In genomic region chr2:144570566-144570965, GRCh38 we compare ENCODE assay signal across 14 cellular contexts. TPM values are rescaled to one million over a fixed set of nuclear protein-coding genes. Genes with fewer than 3 reads are reported as not detected.
DNase-seq lines count a peak whose midpoint lies in the region; ATAC-seq lines count a peak whose summit lies in the region.
"Had no signal": no experiment of that assay in that cellular context is flagged by ENCODE, and none has a peak within 500 bp of the region (broad histone marks: within the 10 kb centered on the region; RNA-seq: fewer than 3 reads in every experiment).

No MANE protein-coding gene starts in this region.

- ATAC-seq in activated T-cell treated with anti-CD3 and anti-CD28 coated beads, Interleukin-2, amount 50 U/mL, for 72 hours (replicated peaks in 1 of 2), result peak; percentile 77 to 90
- peak; percentile 76 for ATAC-seq in central memory CD8-positive, alpha-beta T cell (replicated peaks; ENCODE audit: extremely low read depth, poor library complexity, severe bottlenecking)
- ATAC-seq in stimulated activated effector memory CD8-positive, alpha-beta T cell treated with anti-CD3 and anti-CD28 coated beads, Interleukin-12 subunit alpha, Interleukin-12 subunit beta, amount 100 ng/mL, for 72 hours, result peak; percentile 94
- ATAC-seq in GM21528 (IDR thresholded peaks at IDR 0.05; ENCODE audit: low FRiP score, unreplicated experiment), result no peak
- ATAC-seq in GM21447 (IDR thresholded peaks at IDR 0.05; ENCODE audit: unreplicated experiment), result no peak

- H3K4me1 Mint-ChIP-seq in activated T-cell treated with anti-CD3 and anti-CD28 coated beads, Interleukin-2, amount 50 U/mL, for 72 hours (ENCODE audit: low read depth), result peaks cover 41% of the 10 kb centered on the region
- peaks cover 15% of the 10 kb centered on the region for H3K4me1 Mint-ChIP-seq in central memory CD8-positive, alpha-beta T cell
- H3K4me1 Mint-ChIP-seq in stimulated activated effector memory CD8-positive, alpha-beta T cell treated with anti-CD3 and anti-CD28 coated beads, Interleukin-12 subunit alpha, Interleukin-12 subunit beta, amount 100 ng/mL, for 72 hours, result peaks cover 35% of the 10 kb centered on the region
- H3K4me1 Mint-ChIP-seq: CD4-positive, CD25-positive, alpha-beta regulatory T cell had no signal

- peak; percentile 12 for DNase-seq in NCI-H1436 (lab: John Stamatoyannopoulos, UW)
- no peak for DNase-seq in NCI-H1436 treated with DMSO at 0.1 percent for 48 hours (lab: John Stamatoyannopoulos, UW)
- no peak for DNase-seq in activated T-cell treated with anti-CD3 and anti-CD28 coated beads, Interleukin-2, amount 50 U/mL, for 72 hours
- DNase-seq in activated T-cell treated with anti-CD3 and anti-CD28 coated beads, Interleukin-2, amount 50 U/mL, for 1 hour, result no peak
- DNase-seq in central memory CD8-positive, alpha-beta T cell (ENCODE audit: low spot score in 2 of 2), result no peak
- DNase-seq in stimulated activated effector memory CD8-positive, alpha-beta T cell treated with anti-CD3 and anti-CD28 coated beads, Interleukin-12 subunit alpha, Interleukin-12 subunit beta, amount 100 ng/mL, for 72 hours (ENCODE audit: low spot score in 2 of 2), result no peak
- DNase-seq: CD4-positive, CD25-positive, alpha-beta regulatory T cell; NCI-H1930; NCI-H510A; NCI-H774; SHP77 had no signal

- no peaks in the 10 kb centered on the region for H3K9me3 Mint-ChIP-seq in activated T-cell treated with anti-CD3 and anti-CD28 coated beads, Interleukin-2, amount 50 U/mL, for 72 hours
- no peaks in the 10 kb centered on the region for H3K9me3 Mint-ChIP-seq in central memory CD8-positive, alpha-beta T cell
- peaks cover 2% of the 10 kb centered on the region for H3K9me3 Mint-ChIP-seq in stimulated activated effector memory CD8-positive, alpha-beta T cell treated with anti-CD3 and anti-CD28 coated beads, Interleukin-12 subunit alpha, Interleukin-12 subunit beta, amount 100 ng/mL, for 72 hours

- H3K36me3 Mint-ChIP-seq in activated T-cell treated with anti-CD3 and anti-CD28 coated beads, Interleukin-2, amount 50 U/mL, for 72 hours (ENCODE audit: insufficient read depth in 2 of 2), result no peaks in the 10 kb centered on the region
- H3K36me3 Mint-ChIP-seq in central memory CD8-positive, alpha-beta T cell (ENCODE audit: insufficient read depth), result no peaks in the 10 kb centered on the region
- H3K36me3 Mint-ChIP-seq in stimulated activated effector memory CD8-positive, alpha-beta T cell treated with anti-CD3 and anti-CD28 coated beads, Interleukin-12 subunit alpha, Interleukin-12 subunit beta, amount 100 ng/mL, for 72 hours, result no peaks in the 10 kb centered on the region
- H3K36me3 Mint-ChIP-seq: CD4-positive, CD25-positive, alpha-beta regulatory T cell had no signal

- H3K27ac Mint-ChIP-seq in activated T-cell treated with anti-CD3 and anti-CD28 coated beads, Interleukin-2, amount 50 U/mL, for 72 hours, result peak overlapping the region; percentile 31
- peak overlapping the region; percentile 24 for H3K27ac Mint-ChIP-seq in central memory CD8-positive, alpha-beta T cell (ENCODE audit: low read depth)
- peak overlapping the region; percentile 30 for H3K27ac Mint-ChIP-seq in stimulated activated effector memory CD8-positive, alpha-beta T cell treated with anti-CD3 and anti-CD28 coated beads, Interleukin-12 subunit alpha, Interleukin-12 subunit beta, amount 100 ng/mL, for 72 hours
- H3K27ac Mint-ChIP-seq: B cell; CD4-positive, CD25-positive, alpha-beta regulatory T cell had no signal

- H3K4me3 Mint-ChIP-seq in activated T-cell treated with anti-CD3 and anti-CD28 coated beads, Interleukin-2, amount 50 U/mL, for 72 hours, result peak overlapping the region; percentile 13 to 48
- H3K4me3 Mint-ChIP-seq in central memory CD8-positive, alpha-beta T cell, result peak overlapping the region; percentile 8
- peak overlapping the region; percentile 19 for H3K4me3 Mint-ChIP-seq in stimulated activated effector memory CD8-positive, alpha-beta T cell treated with anti-CD3 and anti-CD28 coated beads, Interleukin-12 subunit alpha, Interleukin-12 subunit beta, amount 100 ng/mL, for 72 hours
- H3K4me3 Mint-ChIP-seq: B cell; CD4-positive, CD25-positive, alpha-beta regulatory T cell had no signal

- H3K27me3 Mint-ChIP-seq in activated T-cell treated with anti-CD3 and anti-CD28 coated beads, Interleukin-2, amount 50 U/mL, for 72 hours (ENCODE audit: low read depth), result peaks cover 19% of the 10 kb centered on the region
- no peaks in the 10 kb centered on the region for H3K27me3 Mint-ChIP-seq in central memory CD8-positive, alpha-beta T cell
- H3K27me3 Mint-ChIP-seq: B cell had no signal

RNA-seq across cellular contexts. Expression of gene ZEB2, which starts 50.6 kb away (rescaled TPM):
- total RNA-seq in activated T-cell treated with anti-CD3 and anti-CD28 coated beads, Interleukin-2, amount 50 U/mL, for 72 hours, result 10 to 100 TPM; 22.5 to 58.2 TPM

Comparison
In these comparisons a context has a peak if more than half of its experiments do, and no peak if none do; other contexts are left out.
1. ATAC-seq: peak in activated T-cell treated with anti-CD3 and anti-CD28 coated beads, Interleukin-2, amount 50 U/mL, for 72 hours (2 of 2), central memory CD8-positive, alpha-beta T cell (single experiment) and stimulated activated effector memory CD8-positive, alpha-beta T cell treated with anti-CD3 and anti-CD28 coated beads, Interleukin-12 subunit alpha, Interleukin-12 subunit beta, amount 100 ng/mL, for 72 hours (single experiment); none in GM21528 (single experiment) and GM21447 (single experiment).
2. Peak in every context shown above with its lines, with median percentiles within 50 percentile points of each other: H3K27ac Mint-ChIP-seq and H3K4me3 Mint-ChIP-seq.